6 cellular contexts compared by ENCODE assay signal in the genomic region with DNA sequence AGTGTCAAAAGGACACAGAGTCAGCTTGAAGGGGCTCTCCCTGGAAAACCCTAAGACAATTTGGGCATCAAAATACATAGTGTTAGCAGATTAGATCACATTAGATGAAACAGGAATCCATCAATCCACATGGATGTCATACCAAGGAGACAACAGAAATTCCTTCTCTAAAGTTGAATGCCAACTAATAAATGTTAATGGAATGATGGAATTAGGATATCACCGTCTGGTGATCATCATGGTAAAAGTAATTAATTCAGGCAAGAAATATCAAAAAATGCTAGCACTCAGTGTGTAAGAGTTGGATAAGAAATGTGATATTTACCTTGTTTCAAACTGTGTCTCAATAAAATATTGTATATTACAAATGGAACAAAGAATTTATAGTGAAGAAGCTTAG. TPM values are rescaled to one million over a fixed set of nuclear protein-coding genes. Genes with fewer than 3 reads are reported as not detected.
"Had no signal": no experiment of that assay in that cellular context is flagged by ENCODE, and none has a peak within 500 bp of the region (broad histone marks: within the 10 kb centered on the region; RNA-seq: fewer than 3 reads in every experiment).

No MANE protein-coding gene starts in this region.

- DNase-seq: IMR-90, KBM-7, KG1 had no signal

- H3K27ac ChIP-seq: HL-60 had no signal

- H3K4me3 ChIP-seq: K562 had no signal

- ATAC-seq: HepG2, K562 had no signal

RNA-seq across cellular contexts. Expression of gene NBPF4, which starts 32.9 kb away (rescaled TPM):
- polyA plus RNA-seq: HepG2, IMR-90 had no signal
